10 cellular contexts compared by ENCODE assay signal in genomic region chr19:5952193-5953033, GRCh38. TPM values are rescaled to one million over a fixed set of nuclear protein-coding genes. Genes with fewer than 3 reads are reported as not detected.
DNase-seq lines count a peak whose midpoint lies in the region; ATAC-seq and TF ChIP-seq lines count a peak whose summit lies in the region.
"Had no signal": no experiment of that assay in that cellular context is flagged by ENCODE, and none has a peak within 500 bp of the region (broad histone marks: within the 10 kb centered on the region; RNA-seq: fewer than 3 reads in every experiment).

No MANE protein-coding gene starts in this region.

- H3K36me3 ChIP-seq in heart right ventricle (peaks cover 0 to 14% (median 0%) of the 10 kb centered on the region in 9 donors), iPS-20b (ENCODE audit: insufficient read depth, low read depth, low read length) (0 out of 2 replicates have a peak, but pooled peaks cover 5% of the 10 kb centered on the region), urinary bladder (ENCODE audit: insufficient read depth) (no peaks in the 10 kb centered on the region), breast epithelium (no peaks in the 10 kb centered on the region)

- H3K9me3 ChIP-seq in heart right ventricle, result no peaks in the 10 kb centered on the region
- H3K9me3 ChIP-seq in iPS-20b (ENCODE audit: insufficient read depth, low read depth, low read length), result no peaks in the 10 kb centered on the region
- H3K9me3 ChIP-seq in breast epithelium, result no peaks in the 10 kb centered on the region

- H3K27me3 ChIP-seq in heart right ventricle (no peaks in the 10 kb centered on the region), iPS-20b (ENCODE audit: insufficient read depth, low read length) (no peaks in the 10 kb centered on the region), breast epithelium (no peaks in the 10 kb centered on the region)

- TF ChIP-seq POLR2A in breast epithelium (IDR thresholded peaks at IDR 0.05), result no peak

- H3K9ac ChIP-seq in iPS-20b (ENCODE audit: low read depth, low read length), result peak overlapping the region; percentile 40; the same call in 1 of the 2 replicates
- H3K9ac ChIP-seq: parathyroid adenoma had no signal

- intact Hi-C loops in heart right ventricle (cut with DNase I) (loop anchor here in 1 of 10 donors (10.0 kb wide), 1 partner anchor 608 kb away; the partner anchor contains the start of gene PTPRS), cardiac septum (cut with DNase I) (no loop called here), breast epithelium (cut with DNase I; ENCODE audit: low total_unique reads) (no loop called here)
- intact Hi-C loops in activated CD8-positive, alpha-beta T cell treated with anti-CD3 and anti-CD28 coated beads for 36 hours (cut with micrococcal nuclease), result no loop called here

- CTCF ChIA-PET in activated CD8-positive, alpha-beta T cell treated with anti-CD3 and anti-CD28 coated beads for 36 hours (lab: Charles Lee), result interaction anchor here (0.6 to 10.7 kb wide), 9 partner anchors 12 to 174 kb away, joined by 3 to 108 read pairs (median 3); no protein-coding TSS in a partner anchor

- 44 to 46% methylated on average over 18 of the region's 18 CpGs for WGBS in heart right ventricle, 2 donors
- WGBS in urinary bladder, result 58% methylated on average over 18 of the region's 18 CpGs

- DNase-seq in heart right ventricle (no peak), cardiac septum (ENCODE audit: low spot score) (no peak), NCI-H2196 (lab: John Stamatoyannopoulos, UW; ENCODE audit: unreplicated experiment) (no peak), medulla oblongata (ENCODE audit: extremely low spot score) (no peak), breast epithelium (ENCODE audit: low spot score in 2 of 2) (no peak)
- no peak for DNase-seq in activated CD8-positive, alpha-beta T cell treated with anti-CD3 and anti-CD28 coated beads for 36 hours
- DNase-seq: SW 1271 had no signal

- TF ChIP-seq CTCF in heart right ventricle (IDR thresholded peaks at IDR 0.05) (no peak), breast epithelium (IDR thresholded peaks at IDR 0.05) (no peak)
- TF ChIP-seq CTCF in activated CD8-positive, alpha-beta T cell treated with anti-CD3 and anti-CD28 coated beads for 36 hours (IDR thresholded peaks at IDR 0.05), result no peak

- ATAC-seq in heart right ventricle, result no peak
- no peak for ATAC-seq in activated CD8-positive, alpha-beta T cell treated with anti-CD3 and anti-CD28 coated beads for 36 hours

- H3K27ac Mint-ChIP-seq in activated CD8-positive, alpha-beta T cell treated with anti-CD3 and anti-CD28 coated beads for 36 hours, result peak overlapping the region; percentile 96

- H3K27ac ChIP-seq in heart right ventricle (peak overlapping the region in 8 of 10 donors; percentile 33 to 82 (median 73)), iPS-20b (ENCODE audit: low read length) (no peak overlapping the region), urinary bladder (ENCODE audit: low read depth) (peak overlapping the region; percentile 40), breast epithelium (no peak overlapping the region)
- H3K27ac ChIP-seq: parathyroid adenoma had no signal

- peak overlapping the region; percentile 41 for H3K4me3 Mint-ChIP-seq in activated CD8-positive, alpha-beta T cell treated with anti-CD3 and anti-CD28 coated beads for 36 hours

- peaks cover 60% of the 10 kb centered on the region for H3K36me3 Mint-ChIP-seq in activated CD8-positive, alpha-beta T cell treated with anti-CD3 and anti-CD28 coated beads for 36 hours (ENCODE audit: low read depth)

- H3K9me3 Mint-ChIP-seq in activated CD8-positive, alpha-beta T cell treated with anti-CD3 and anti-CD28 coated beads for 36 hours, result no peaks in the 10 kb centered on the region

- no peak overlapping the region for H3K4me3 ChIP-seq in heart right ventricle
- H3K4me3 ChIP-seq in iPS-20b (ENCODE audit: low read length), result peak overlapping the region; percentile 5; the same call in 1 of the 2 replicates
- no peak overlapping the region for H3K4me3 ChIP-seq in urinary bladder (ENCODE audit: low read depth, low read length)
- no peak overlapping the region for H3K4me3 ChIP-seq in breast epithelium

- H3K4me1 ChIP-seq in heart right ventricle, result peaks cover 41 to 100% (median 98%) of the 10 kb centered on the region in 9 donors
- peaks cover 67% of the 10 kb centered on the region for H3K4me1 ChIP-seq in iPS-20b (ENCODE audit: insufficient read depth, low read length)
- peaks cover 6% of the 10 kb centered on the region for H3K4me1 ChIP-seq in urinary bladder (ENCODE audit: insufficient read depth)
- H3K4me1 ChIP-seq in breast epithelium, result peaks cover 0 to 7% of the 10 kb centered on the region in 2 donors

- POLR2A ChIA-PET in activated CD8-positive, alpha-beta T cell treated with anti-CD3 and anti-CD28 coated beads for 36 hours (lab: Charles Lee), result interaction anchor here (0.7 to 1.8 kb wide), 12 partner anchors 10 to 329 kb away, joined by 3 to 11 read pairs (median 4); partner anchors contain the start of genes NDUFA11, RANBP3, SAFB and SAFB2

- peaks cover 91% of the 10 kb centered on the region for H3K4me1 Mint-ChIP-seq in activated CD8-positive, alpha-beta T cell treated with anti-CD3 and anti-CD28 coated beads for 36 hours (ENCODE audit: low read depth)

- H3K27me3 Mint-ChIP-seq in activated CD8-positive, alpha-beta T cell treated with anti-CD3 and anti-CD28 coated beads for 36 hours, result no peaks in the 10 kb centered on the region

RNA-seq across cellular contexts. Expression of gene RANBP3, which starts 25.5 kb away (rescaled TPM):
- total RNA-seq in heart right ventricle, result 10 to 100 TPM; 51.4 to 76.1 (median 63.3) TPM
- 10 to 100 TPM; 29.5 to 45.2 TPM for polyA plus RNA-seq in heart right ventricle
- 49.0 TPM for total RNA-seq in cardiac septum
- 10 to 100 TPM; 74.3 to 87.5 TPM for total RNA-seq in activated CD8-positive, alpha-beta T cell treated with anti-CD3 and anti-CD28 coated beads for 36 hours
- 44.2 TPM for total RNA-seq in urinary bladder
- 106 TPM for polyA plus RNA-seq in urinary bladder
- total RNA-seq in breast epithelium, result 10 to 100 TPM; 54.4 to 66.2 (median 64.9) TPM

RNA-seq across cellular contexts. Expression of gene CAPS, which starts 38.4 kb away (rescaled TPM):
- total RNA-seq in heart right ventricle (1 to 10 TPM; 1.3 to 4.2 (median 2.8) TPM), cardiac septum (2.7 TPM), urinary bladder (26.5 TPM), breast epithelium (10 to 100 TPM in 2 of 3 donors, 1 to 10 TPM in 1; 9.4 to 19.0 (median 16.4) TPM)
- polyA plus RNA-seq in heart right ventricle (10 to 100 TPM in 1 of 2 donors, 1 to 10 TPM in 1; 3.2 to 14.1 TPM), urinary bladder (41.9 TPM)
- 1 to 10 TPM; 2.1 to 2.8 TPM for total RNA-seq in activated CD8-positive, alpha-beta T cell treated with anti-CD3 and anti-CD28 coated beads for 36 hours

RNA-seq across cellular contexts. Expression of gene VMAC, which starts 47.7 kb away (rescaled TPM):
- total RNA-seq in heart right ventricle (1 to 10 TPM; 1.3 to 3.9 (median 2.5) TPM), cardiac septum (2.4 TPM), urinary bladder (10.7 TPM), breast epithelium (10 to 100 TPM in 1 of 3 donors, 1 to 10 TPM in 2; 6.1 to 11.8 (median 9.2) TPM)
- polyA plus RNA-seq in heart right ventricle (1 to 10 TPM; 1.4 to 5.8 TPM), urinary bladder (6.5 TPM)
- 1 to 10 TPM; 1.2 to 2.5 TPM for total RNA-seq in activated CD8-positive, alpha-beta T cell treated with anti-CD3 and anti-CD28 coated beads for 36 hours

RNA-seq across cellular contexts. Expression of gene NDUFA11, which starts 48.8 kb away (rescaled TPM):
- total RNA-seq in heart right ventricle (100 to 1,000 TPM; 451 to 574 (median 513) TPM), cardiac septum (414 TPM), urinary bladder (114 TPM), breast epithelium (100 to 1,000 TPM; 186 to 278 (median 186) TPM)
- polyA plus RNA-seq in heart right ventricle (1,000 to 10,000 TPM in 1 of 2 donors, 100 to 1,000 TPM in 1; 760 to 1,143 TPM), urinary bladder (520 TPM)
- total RNA-seq in activated CD8-positive, alpha-beta T cell treated with anti-CD3 and anti-CD28 coated beads for 36 hours, result 100 to 1,000 TPM; 233 to 237 TPM

Comparison
In these comparisons a context has a peak if more than half of its experiments do, and no peak if none do; other contexts are left out.
1. H3K27ac ChIP-seq: peak in heart right ventricle (8 of 10) and urinary bladder (single experiment); none in iPS-20b (single experiment) and breast epithelium (0 of 2).